In genomic region chr5:74765929-74766328, GRCh38 we compare ENCODE assay signal across 8 cellular contexts. TPM values are rescaled to one million over a fixed set of nuclear protein-coding genes. Genes with fewer than 3 reads are reported as not detected.
DNase-seq lines count a peak whose midpoint lies in the region; ATAC-seq and TF ChIP-seq lines count a peak whose summit lies in the region.

No MANE protein-coding gene starts in this region.

- H3K4me1 ChIP-seq in sigmoid colon, result peaks cover 0 to 41% (median 27%) of the 10 kb centered on the region in 4 donors

- H3K9me3 ChIP-seq in SK-N-MC (ENCODE audit: low read depth, low read length), result no peaks in the 10 kb centered on the region
- H3K9me3 ChIP-seq in sigmoid colon, result no peaks in the 10 kb centered on the region

- no peak for ATAC-seq in GM21367 (IDR thresholded peaks at IDR 0.05; ENCODE audit: unreplicated experiment)

- peak overlapping the region; percentile 99 for H3K4me3 ChIP-seq in GM12875 (ENCODE audit: low read depth, low read length)
- H3K4me3 ChIP-seq in SK-N-MC, result peak overlapping the region; percentile 100
- peak overlapping the region; percentile 100 for H3K4me3 ChIP-seq in fibroblast of villous mesenchyme (ENCODE audit: low read depth, low read length)
- peak overlapping the region; percentile 92 to 96 (median 94) for H3K4me3 ChIP-seq in sigmoid colon

- peaks cover 44% of the 10 kb centered on the region for H3K36me3 ChIP-seq in SK-N-MC (ENCODE audit: insufficient read depth, low read length)
- H3K36me3 ChIP-seq in sigmoid colon, result peaks cover 0 to 45% (median 3%) of the 10 kb centered on the region in 4 donors

- H3K27me3 ChIP-seq in sigmoid colon, result no peaks in the 10 kb centered on the region

- H3K9ac ChIP-seq in SK-N-MC (ENCODE audit: insufficient read length), result peak overlapping the region; percentile 91

- WGBS in sigmoid colon, 2 donors, result 52 to 67% methylated on average over 27 of the region's 27 CpGs

- no peak for DNase-seq in SK-N-MC (ENCODE audit: low read depth, low spot score)
- DNase-seq in fibroblast of villous mesenchyme (ENCODE audit: low read depth), result no peak
- no peak for DNase-seq in sigmoid colon
- no peak for DNase-seq in EL
- DNase-seq in NOMO-1 (lab: John Stamatoyannopoulos, UW; ENCODE audit: unreplicated experiment in 2 of 2), result no peak
- no peak for DNase-seq in GM03348 (ENCODE audit: low spot score)

- TF ChIP-seq POLR2A in sigmoid colon (IDR thresholded peaks at IDR 0.05), result no peak

- H3K27ac ChIP-seq in SK-N-MC, result no peak overlapping the region
- H3K27ac ChIP-seq in sigmoid colon, result peak overlapping the region in 2 of 4 donors; percentile 79 to 85

- no peak for TF ChIP-seq CTCF in GM12875 (IDR thresholded peaks at IDR 0.05; ENCODE audit: borderline replicate concordance, insufficient read depth, low read depth, low read length)
- TF ChIP-seq CTCF in fibroblast of villous mesenchyme (IDR thresholded peaks at IDR 0.05; ENCODE audit: insufficient read depth, low read depth, low read length), result no peak
- no peak for TF ChIP-seq CTCF in sigmoid colon (IDR thresholded peaks at IDR 0.05)

- TF ChIP-seq EP300 in sigmoid colon (IDR thresholded peaks at IDR 0.05), result no peak

- intact Hi-C loops in sigmoid colon (cut with DNase I), result loop anchor here (2.0 to 10.0 kb wide), 2 partner anchors 81 to 149 kb away; partner anchors contain the start of gene HEXB

RNA-seq across cellular contexts. Expression of gene GFM2, which starts 1.0 kb away (rescaled TPM):
- 30.6 and 53.5 TPM in 2 replicates for total RNA-seq in fibroblast of villous mesenchyme
- 10 to 100 TPM; 16.0 to 21.4 (median 17.0) TPM for total RNA-seq in sigmoid colon
- 10 to 100 TPM; 15.3 to 26.1 (median 19.2) TPM for polyA plus RNA-seq in sigmoid colon

RNA-seq across cellular contexts. Expression of gene NSA2, which starts 1.1 kb away (rescaled TPM):
- total RNA-seq in fibroblast of villous mesenchyme (66.1 and 74.4 TPM in 2 replicates), sigmoid colon (100 to 1,000 TPM; 141 to 182 (median 168) TPM)
- polyA plus RNA-seq in sigmoid colon, result 100 to 1,000 TPM; 106 to 181 (median 131) TPM
